ENCODE assay signal across 25 cellular contexts in genomic region chr2:142502402-142502801, GRCh38.
"Had no signal": no experiment of that assay in that cellular context is flagged by ENCODE, and none has a peak within 500 bp of the region (broad histone marks: within the 10 kb centered on the region; RNA-seq: fewer than 3 reads in every experiment).

No MANE protein-coding gene starts in this region.

- DNase-seq: activated CD4-positive, alpha-beta memory T cell treated with anti-CD3 and anti-CD28 coated beads, Interleukin-2, amount 10 ng/mL, durations not matched to agents 7 days and 5 days; activated CD4-positive, alpha-beta T cell treated with anti-CD3 and anti-CD28 coated beads, Interleukin-2, amount 50 U/mL, for 1 hour; activated CD4-positive, CD25-positive, alpha-beta regulatory T cell; activated gamma-delta T cell; activated naive CD4-positive, alpha-beta T cell treated with anti-CD3 and anti-CD28 coated beads, Interleukin-2, amount 10 ng/mL, durations not matched to agents 7 days and 5 days; activated naive CD8-positive, alpha-beta T cell treated with anti-CD3 and anti-CD28 coated beads for 36 hours; activated T-cell treated with anti-CD3 and anti-CD28 coated beads for 4 hours; activated T-cell treated with anti-CD3 and anti-CD28 coated beads, Interleukin-2, amount 50 U/mL, for 48 hours; anterior cingulate cortex; cerebellar nuclear complex; NCI-H1092; NCI-H1417 treated with DMSO at 0.1 percent for 48 hours; NCI-H1694 treated with DMSO at 0.1 percent for 48 hours; NCI-H2029 treated with DMSO at 0.1 percent for 48 hours; NCI-H2171; NCI-H2227 treated with DMSO at 0.1 percent for 48 hours; OCI-M1; RPMI8226; T-cell; T-helper 2 cell; T1000 had no signal

- ATAC-seq: activated T-helper 17 cell treated with anti-CD3 and anti-CD28 coated beads, Interleukin-2, amount 50 U/mL, for 72 hours; Panc1; Right ventricle myocardium inferior; T-cell had no signal

- H3K27ac ChIP-seq: SK-N-MC had no signal

- H3K4me3 ChIP-seq: SK-N-MC had no signal
